In the genomic region with DNA sequence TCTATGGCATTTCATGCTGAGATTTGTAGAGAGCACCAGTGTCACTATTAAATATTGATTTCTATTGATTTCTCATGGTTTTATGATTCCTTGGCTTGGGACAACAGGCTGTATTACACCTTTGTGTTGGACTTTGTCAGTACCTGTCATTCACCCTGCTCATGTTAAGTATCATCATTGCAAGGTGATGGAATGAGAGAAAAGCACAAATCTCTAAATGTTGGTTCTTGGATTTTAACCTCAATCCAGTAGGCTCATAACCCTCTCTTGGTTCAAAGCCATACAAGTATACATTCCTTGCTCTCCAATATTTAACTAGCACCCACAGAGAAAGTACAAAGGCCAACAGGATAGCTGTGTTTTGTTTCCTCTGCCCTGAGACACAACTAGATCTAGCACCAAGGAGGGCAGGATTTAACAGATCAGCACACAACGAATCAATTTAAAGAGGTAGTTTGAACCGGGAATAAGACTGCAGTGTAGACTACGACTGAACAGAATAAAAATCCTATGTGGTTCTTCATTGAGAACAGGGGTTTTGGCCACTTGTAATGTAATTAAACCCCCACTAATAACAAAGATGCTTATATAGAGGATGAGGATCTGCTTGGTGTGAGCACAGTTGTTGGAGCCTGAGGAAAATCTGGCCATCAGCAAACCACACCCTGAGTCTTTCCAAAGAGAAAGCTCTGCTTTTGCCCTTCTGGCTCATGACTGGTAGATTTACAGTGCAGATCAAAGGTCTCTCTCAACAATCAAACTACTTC, we compare ENCODE assay signal across 1 cellular context.
TF ChIP-seq lines count a peak whose summit lies in the region.

No MANE protein-coding gene starts in this region.

TF ChIP-seq in HepG2, 621 proteins besides CTCF, POLR2A, EP300 and RAD21 (continued from another document):
- peak; percentile 48; the same call in 1 of the 2 replicates for TF ChIP-seq ZNF609 (CRISPR knock-in tag; IDR thresholded peaks at IDR 0.05; ENCODE audit: borderline replicate concordance)
- TF ChIP-seq ZNF18 (CRISPR knock-in tag; IDR thresholded peaks at IDR 0.05; ENCODE audit: insufficient replicate concordance): no peak
- no peak for TF ChIP-seq KLF6 (CRISPR knock-in tag; IDR thresholded peaks at IDR 0.05)
- TF ChIP-seq JDP2 (CRISPR knock-in tag; IDR thresholded peaks at IDR 0.05; ENCODE audit: borderline replicate concordance): no peak
- TF ChIP-seq ELF1 (CRISPR knock-in tag; IDR thresholded peaks at IDR 0.05): no peak
- TF ChIP-seq ASH2L (IDR thresholded peaks at IDR 0.05; ENCODE audit: insufficient read length, low read depth, low read length): peak; percentile 80
- no peak for TF ChIP-seq TP53 (CRISPR knock-in tag; conservative IDR thresholded peaks at IDR 0.05)
- TF ChIP-seq, protein P1, sequence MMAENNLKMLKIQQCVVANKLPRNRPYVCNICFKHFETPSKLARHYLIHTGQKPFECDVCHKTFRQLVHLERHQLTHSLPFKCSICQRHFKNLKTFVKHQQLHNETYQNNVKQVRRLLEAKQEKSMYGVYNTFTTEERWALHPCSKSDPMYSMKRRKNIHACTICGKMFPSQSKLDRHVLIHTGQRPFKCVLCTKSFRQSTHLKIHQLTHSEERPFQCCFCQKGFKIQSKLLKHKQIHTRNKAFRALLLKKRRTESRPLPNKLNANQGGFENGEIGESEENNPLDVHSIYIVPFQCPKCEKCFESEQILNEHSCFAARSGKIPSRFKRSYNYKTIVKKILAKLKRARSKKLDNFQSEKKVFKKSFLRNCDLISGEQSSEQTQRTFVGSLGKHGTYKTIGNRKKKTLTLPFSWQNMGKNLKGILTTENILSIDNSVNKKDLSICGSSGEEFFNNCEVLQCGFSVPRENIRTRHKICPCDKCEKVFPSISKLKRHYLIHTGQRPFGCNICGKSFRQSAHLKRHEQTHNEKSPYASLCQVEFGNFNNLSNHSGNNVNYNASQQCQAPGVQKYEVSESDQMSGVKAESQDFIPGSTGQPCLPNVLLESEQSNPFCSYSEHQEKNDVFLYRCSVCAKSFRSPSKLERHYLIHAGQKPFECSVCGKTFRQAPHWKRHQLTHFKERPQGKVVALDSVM (CRISPR knock-in tag; IDR thresholded peaks at IDR 0.05): no peak
- TF ChIP-seq MIXL1 (CRISPR knock-in tag; IDR thresholded peaks at IDR 0.05): peak; percentile 49
- no peak for TF ChIP-seq TAF15 (IDR thresholded peaks at IDR 0.05; ENCODE audit: low read depth, low read length, poor library complexity, severe bottlenecking)
- TF ChIP-seq, protein P2, sequence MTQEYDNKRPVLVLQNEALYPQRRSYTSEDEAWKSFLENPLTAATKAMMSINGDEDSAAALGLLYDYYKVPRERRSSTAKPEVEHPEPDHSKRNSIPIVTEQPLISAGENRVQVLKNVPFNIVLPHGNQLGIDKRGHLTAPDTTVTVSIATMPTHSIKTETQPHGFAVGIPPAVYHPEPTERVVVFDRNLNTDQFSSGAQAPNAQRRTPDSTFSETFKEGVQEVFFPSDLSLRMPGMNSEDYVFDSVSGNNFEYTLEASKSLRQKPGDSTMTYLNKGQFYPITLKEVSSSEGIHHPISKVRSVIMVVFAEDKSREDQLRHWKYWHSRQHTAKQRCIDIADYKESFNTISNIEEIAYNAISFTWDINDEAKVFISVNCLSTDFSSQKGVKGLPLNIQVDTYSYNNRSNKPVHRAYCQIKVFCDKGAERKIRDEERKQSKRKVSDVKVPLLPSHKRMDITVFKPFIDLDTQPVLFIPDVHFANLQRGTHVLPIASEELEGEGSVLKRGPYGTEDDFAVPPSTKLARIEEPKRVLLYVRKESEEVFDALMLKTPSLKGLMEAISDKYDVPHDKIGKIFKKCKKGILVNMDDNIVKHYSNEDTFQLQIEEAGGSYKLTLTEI (CRISPR knock-in tag; conservative IDR thresholded peaks at IDR 0.05): no peak
- TF ChIP-seq ZNF329 (CRISPR knock-in tag; IDR thresholded peaks at IDR 0.05; ENCODE audit: low read depth): no peak
- no peak for TF ChIP-seq ZSCAN21 (CRISPR knock-in tag; IDR thresholded peaks at IDR 0.05; ENCODE audit: borderline replicate concordance)
- peak; percentile 68; the same call in 1 of the 2 replicates for TF ChIP-seq ZNF710 (CRISPR knock-in tag; IDR thresholded peaks at IDR 0.05; ENCODE audit: borderline replicate concordance)
- no peak for TF ChIP-seq ZBED4 (CRISPR knock-in tag; IDR thresholded peaks at IDR 0.05; ENCODE audit: borderline replicate concordance)
- TF ChIP-seq ZNF550 (CRISPR knock-in tag; IDR thresholded peaks at IDR 0.05; ENCODE audit: borderline replicate concordance): no peak
- TF ChIP-seq PAWR (CRISPR knock-in tag; IDR thresholded peaks at IDR 0.05; ENCODE audit: borderline replicate concordance): no peak
- no peak for TF ChIP-seq HMG20B (CRISPR knock-in tag; conservative IDR thresholded peaks at IDR 0.05)
- TF ChIP-seq SP5 (CRISPR knock-in tag; IDR thresholded peaks at IDR 0.05; ENCODE audit: borderline replicate concordance, low read depth): no peak
- 0 out of 2 replicates have a peak, but pooled peaks have one; percentile 38 for TF ChIP-seq HOXA5 (CRISPR knock-in tag; IDR thresholded peaks at IDR 0.05)
- no peak for TF ChIP-seq KLF11 (CRISPR knock-in tag; IDR thresholded peaks at IDR 0.05)
- TF ChIP-seq FOXK1 (CRISPR knock-in tag; IDR thresholded peaks at IDR 0.05; ENCODE audit: borderline replicate concordance, low read depth): 0 out of 2 replicates have a peak, but pooled peaks have one; percentile 18
- TF ChIP-seq ZNF788 (CRISPR knock-in tag; IDR thresholded peaks at IDR 0.05; ENCODE audit: borderline replicate concordance): no peak
- no peak for TF ChIP-seq RFX1 (IDR thresholded peaks at IDR 0.05)
- TF ChIP-seq ZBTB1 (CRISPR knock-in tag; IDR thresholded peaks at IDR 0.05; ENCODE audit: borderline replicate concordance): no peak
- no peak for TF ChIP-seq GATA4 (IDR thresholded peaks at IDR 0.05; ENCODE audit: borderline replicate concordance, low read depth)
- TF ChIP-seq ZNF781 (CRISPR knock-in tag; IDR thresholded peaks at IDR 0.05; ENCODE audit: borderline replicate concordance, not compliant biosample characterization): no peak
- TF ChIP-seq NR2F6 (IDR thresholded peaks at IDR 0.05): peak; percentile 36
- 0 out of 2 replicates have a peak, but pooled peaks have one; percentile 21 for TF ChIP-seq NR2F6 (CRISPR knock-in tag; IDR thresholded peaks at IDR 0.05)
- 0 out of 2 replicates have a peak, but pooled peaks have one; percentile 45 for TF ChIP-seq FOXJ3 (CRISPR knock-in tag; IDR thresholded peaks at IDR 0.05; ENCODE audit: borderline replicate concordance)
- 0 out of 2 replicates have a peak, but pooled peaks have one; percentile 26 for TF ChIP-seq KAT7 (CRISPR knock-in tag; IDR thresholded peaks at IDR 0.05; ENCODE audit: borderline replicate concordance)
- peak; percentile 49; the same call in 1 of the 2 replicates for TF ChIP-seq ZNF652 (CRISPR knock-in tag; IDR thresholded peaks at IDR 0.05; ENCODE audit: borderline replicate concordance, low read depth)
- TF ChIP-seq HNF4A (CRISPR knock-in tag; IDR thresholded peaks at IDR 0.05): peak; percentile 90
- TF ChIP-seq, protein P3, sequence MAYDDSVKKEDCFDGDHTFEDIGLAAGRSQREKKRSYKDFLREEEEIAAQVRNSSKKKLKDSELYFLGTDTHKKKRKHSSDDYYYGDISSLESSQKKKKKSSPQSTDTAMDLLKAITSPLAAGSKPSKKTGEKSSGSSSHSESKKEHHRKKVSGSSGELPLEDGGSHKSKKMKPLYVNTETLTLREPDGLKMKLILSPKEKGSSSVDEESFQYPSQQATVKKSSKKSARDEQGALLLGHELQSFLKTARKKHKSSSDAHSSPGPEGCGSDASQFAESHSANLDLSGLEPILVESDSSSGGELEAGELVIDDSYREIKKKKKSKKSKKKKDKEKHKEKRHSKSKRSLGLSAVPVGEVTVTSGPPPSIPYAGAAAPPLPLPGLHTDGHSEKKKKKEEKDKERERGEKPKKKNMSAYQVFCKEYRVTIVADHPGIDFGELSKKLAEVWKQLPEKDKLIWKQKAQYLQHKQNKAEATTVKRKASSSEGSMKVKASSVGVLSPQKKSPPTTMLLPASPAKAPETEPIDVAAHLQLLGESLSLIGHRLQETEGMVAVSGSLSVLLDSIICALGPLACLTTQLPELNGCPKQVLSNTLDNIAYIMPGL (CRISPR knock-in tag; IDR thresholded peaks at IDR 0.05; ENCODE audit: borderline replicate concordance in 1 of 2, low read depth in 1 of 2): no peak
- no peak for TF ChIP-seq AKAP8 (CRISPR knock-in tag; IDR thresholded peaks at IDR 0.05)
- TF ChIP-seq GABPA (IDR thresholded peaks at IDR 0.05; ENCODE audit: low read depth, low read length): no peak
- TF ChIP-seq GABPA (CRISPR knock-in tag; IDR thresholded peaks at IDR 0.05; ENCODE audit: low read depth): no peak
- TF ChIP-seq ZFP62 (CRISPR knock-in tag; IDR thresholded peaks at IDR 0.05): no peak
- TF ChIP-seq HNRNPK (IDR thresholded peaks at IDR 0.05; ENCODE audit: low read depth, low read length, poor library complexity, severe bottlenecking): no peak
- TF ChIP-seq ZNF547 (CRISPR knock-in tag; IDR thresholded peaks at IDR 0.05): no peak
TF ChIP-seq in HepG2: peak in this region for 91.
